1 cellular context compared by ENCODE assay signal in the genomic region with DNA sequence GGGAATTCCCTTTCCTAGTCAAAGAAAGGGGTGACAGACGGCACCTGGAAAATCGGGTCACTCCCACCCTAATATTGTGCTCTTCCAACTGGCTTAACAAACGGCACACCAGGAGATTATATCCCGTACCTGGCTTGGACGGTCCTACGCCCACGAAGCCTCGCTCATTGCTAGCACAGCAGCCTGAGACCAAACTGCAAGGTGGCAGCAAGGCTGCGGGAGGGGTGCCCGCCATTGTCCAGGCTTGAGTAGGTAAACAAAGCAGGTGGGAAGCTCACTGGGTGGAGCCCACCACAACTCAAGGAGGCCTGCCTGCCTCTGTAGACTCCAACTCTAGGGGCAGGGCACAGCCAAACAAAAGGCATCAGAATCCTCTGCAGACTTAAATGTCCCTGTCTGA.
DNase-seq lines count a peak whose midpoint lies in the region; ATAC-seq lines count a peak whose summit lies in the region.
"Not testable (repeated sequence)": the region's sequence is repeated elsewhere in the genome, so short reads cannot be mapped to it uniquely, and the experiment has no call there.

No MANE protein-coding gene starts in this region.

- not testable (repeated sequence) for ATAC-seq in sciatic nerve

- DNase-seq in sciatic nerve (ENCODE audit: low spot score), result peak; percentile 53

- intact Hi-C loops in sciatic nerve (cut with DNase I), result not testable (repeated sequence)
